Comparison of ENCODE assay signal across 2 cellular contexts in the genomic region with DNA sequence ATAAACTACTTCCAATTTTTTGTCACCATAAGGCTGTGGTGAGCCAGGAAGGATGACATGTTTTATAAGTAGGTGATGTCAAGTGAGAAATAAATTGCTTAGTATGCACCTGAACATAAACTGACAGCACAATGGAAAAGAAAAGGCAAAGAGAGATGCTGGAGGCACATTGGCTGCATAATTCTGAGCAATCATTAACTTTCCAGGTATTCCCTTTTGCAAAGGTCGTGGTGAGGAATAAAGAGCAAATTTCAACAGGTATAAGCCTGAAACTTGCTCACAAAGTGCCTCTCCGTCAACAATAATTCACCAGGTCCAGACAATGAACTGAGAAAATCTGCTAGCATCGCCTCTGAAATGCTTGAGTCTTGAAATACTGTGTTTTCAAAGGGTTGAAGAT.
TF ChIP-seq lines count a peak whose summit lies in the region.

No MANE protein-coding gene starts in this region.

TF ChIP-seq in GM23338, 12 proteins besides CTCF, POLR2A, EP300 and RAD21 (continued from another document):
- TF ChIP-seq, protein P1, sequence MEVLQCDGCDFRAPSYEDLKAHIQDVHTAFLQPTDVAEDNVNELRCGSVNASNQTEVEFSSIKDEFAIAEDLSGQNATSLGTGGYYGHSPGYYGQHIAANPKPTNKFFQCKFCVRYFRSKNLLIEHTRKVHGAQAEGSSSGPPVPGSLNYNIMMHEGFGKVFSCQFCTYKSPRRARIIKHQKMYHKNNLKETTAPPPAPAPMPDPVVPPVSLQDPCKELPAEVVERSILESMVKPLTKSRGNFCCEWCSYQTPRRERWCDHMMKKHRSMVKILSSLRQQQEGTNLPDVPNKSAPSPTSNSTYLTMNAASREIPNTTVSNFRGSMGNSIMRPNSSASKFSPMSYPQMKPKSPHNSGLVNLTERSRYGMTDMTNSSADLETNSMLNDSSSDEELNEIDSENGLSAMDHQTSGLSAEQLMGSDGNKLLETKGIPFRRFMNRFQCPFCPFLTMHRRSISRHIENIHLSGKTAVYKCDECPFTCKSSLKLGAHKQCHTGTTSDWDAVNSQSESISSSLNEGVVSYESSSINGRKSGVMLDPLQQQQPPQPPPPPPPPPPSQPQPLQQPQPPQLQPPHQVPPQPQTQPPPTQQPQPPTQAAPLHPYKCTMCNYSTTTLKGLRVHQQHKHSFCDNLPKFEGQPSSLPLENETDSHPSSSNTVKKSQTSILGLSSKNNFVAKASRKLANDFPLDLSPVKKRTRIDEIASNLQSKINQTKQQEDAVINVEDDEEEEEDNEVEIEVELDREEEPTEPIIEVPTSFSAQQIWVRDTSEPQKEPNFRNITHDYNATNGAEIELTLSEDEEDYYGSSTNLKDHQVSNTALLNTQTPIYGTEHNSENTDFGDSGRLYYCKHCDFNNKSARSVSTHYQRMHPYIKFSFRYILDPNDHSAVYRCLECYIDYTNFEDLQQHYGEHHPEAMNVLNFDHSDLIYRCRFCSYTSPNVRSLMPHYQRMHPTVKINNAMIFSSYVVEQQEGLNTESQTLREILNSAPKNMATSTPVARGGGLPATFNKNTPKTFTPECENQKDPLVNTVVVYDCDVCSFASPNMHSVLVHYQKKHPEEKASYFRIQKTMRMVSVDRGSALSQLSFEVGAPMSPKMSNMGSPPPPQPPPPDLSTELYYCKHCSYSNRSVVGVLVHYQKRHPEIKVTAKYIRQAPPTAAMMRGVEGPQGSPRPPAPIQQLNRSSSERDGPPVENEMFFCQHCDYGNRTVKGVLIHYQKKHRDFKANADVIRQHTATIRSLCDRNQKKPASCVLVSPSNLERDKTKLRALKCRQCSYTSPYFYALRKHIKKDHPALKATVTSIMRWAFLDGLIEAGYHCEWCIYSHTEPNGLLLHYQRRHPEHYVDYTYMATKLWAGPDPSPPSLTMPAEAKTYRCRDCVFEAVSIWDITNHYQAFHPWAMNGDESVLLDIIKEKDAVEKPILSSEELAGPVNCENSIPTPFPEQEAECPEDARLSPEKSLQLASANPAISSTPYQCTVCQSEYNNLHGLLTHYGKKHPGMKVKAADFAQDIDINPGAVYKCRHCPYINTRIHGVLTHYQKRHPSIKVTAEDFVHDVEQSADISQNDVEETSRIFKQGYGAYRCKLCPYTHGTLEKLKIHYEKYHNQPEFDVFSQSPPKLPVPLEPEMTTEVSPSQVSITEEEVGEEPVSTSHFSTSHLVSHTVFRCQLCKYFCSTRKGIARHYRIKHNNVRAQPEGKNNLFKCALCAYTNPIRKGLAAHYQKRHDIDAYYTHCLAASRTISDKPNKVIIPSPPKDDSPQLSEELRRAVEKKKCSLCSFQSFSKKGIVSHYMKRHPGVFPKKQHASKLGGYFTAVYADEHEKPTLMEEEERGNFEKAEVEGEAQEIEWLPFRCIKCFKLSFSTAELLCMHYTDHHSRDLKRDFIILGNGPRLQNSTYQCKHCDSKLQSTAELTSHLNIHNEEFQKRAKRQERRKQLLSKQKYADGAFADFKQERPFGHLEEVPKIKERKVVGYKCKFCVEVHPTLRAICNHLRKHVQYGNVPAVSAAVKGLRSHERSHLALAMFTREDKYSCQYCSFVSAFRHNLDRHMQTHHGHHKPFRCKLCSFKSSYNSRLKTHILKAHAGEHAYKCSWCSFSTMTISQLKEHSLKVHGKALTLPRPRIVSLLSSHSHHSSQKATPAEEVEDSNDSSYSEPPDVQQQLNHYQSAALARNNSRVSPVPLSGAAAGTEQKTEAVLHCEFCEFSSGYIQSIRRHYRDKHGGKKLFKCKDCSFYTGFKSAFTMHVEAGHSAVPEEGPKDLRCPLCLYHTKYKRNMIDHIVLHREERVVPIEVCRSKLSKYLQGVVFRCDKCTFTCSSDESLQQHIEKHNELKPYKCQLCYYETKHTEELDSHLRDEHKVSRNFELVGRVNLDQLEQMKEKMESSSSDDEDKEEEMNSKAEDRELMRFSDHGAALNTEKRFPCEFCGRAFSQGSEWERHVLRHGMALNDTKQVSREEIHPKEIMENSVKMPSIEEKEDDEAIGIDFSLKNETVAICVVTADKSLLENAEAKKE (CRISPR knock-in tag; IDR thresholded peaks at IDR 0.05), result no peak
- TF ChIP-seq EZH2 (IDR thresholded peaks at IDR 0.05; ENCODE audit: low read depth, unreplicated experiment) (no peak), ZNF331 (CRISPR knock-in tag; IDR thresholded peaks at IDR 0.05; ENCODE audit: low read depth) (no peak), NANOG (IDR thresholded peaks at IDR 0.05; ENCODE audit: borderline replicate concordance) (no peak), EZH2phosphoT487 (IDR thresholded peaks at IDR 0.05; ENCODE audit: unreplicated experiment) (no peak), POLR2AphosphoS5 (IDR thresholded peaks at IDR 0.05; ENCODE audit: low read depth) (no peak), ZNF114 (CRISPR knock-in tag; IDR thresholded peaks at IDR 0.05) (no peak), STAT1 (IDR thresholded peaks at IDR 0.05; ENCODE audit: unreplicated experiment) (no peak)
- TF ChIP-seq, protein P2, sequence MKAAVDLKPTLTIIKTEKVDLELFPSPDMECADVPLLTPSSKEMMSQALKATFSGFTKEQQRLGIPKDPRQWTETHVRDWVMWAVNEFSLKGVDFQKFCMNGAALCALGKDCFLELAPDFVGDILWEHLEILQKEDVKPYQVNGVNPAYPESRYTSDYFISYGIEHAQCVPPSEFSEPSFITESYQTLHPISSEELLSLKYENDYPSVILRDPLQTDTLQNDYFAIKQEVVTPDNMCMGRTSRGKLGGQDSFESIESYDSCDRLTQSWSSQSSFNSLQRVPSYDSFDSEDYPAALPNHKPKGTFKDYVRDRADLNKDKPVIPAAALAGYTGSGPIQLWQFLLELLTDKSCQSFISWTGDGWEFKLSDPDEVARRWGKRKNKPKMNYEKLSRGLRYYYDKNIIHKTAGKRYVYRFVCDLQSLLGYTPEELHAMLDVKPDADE (IDR thresholded peaks at IDR 0.05), result no peak
- TF ChIP-seq, protein P3, sequence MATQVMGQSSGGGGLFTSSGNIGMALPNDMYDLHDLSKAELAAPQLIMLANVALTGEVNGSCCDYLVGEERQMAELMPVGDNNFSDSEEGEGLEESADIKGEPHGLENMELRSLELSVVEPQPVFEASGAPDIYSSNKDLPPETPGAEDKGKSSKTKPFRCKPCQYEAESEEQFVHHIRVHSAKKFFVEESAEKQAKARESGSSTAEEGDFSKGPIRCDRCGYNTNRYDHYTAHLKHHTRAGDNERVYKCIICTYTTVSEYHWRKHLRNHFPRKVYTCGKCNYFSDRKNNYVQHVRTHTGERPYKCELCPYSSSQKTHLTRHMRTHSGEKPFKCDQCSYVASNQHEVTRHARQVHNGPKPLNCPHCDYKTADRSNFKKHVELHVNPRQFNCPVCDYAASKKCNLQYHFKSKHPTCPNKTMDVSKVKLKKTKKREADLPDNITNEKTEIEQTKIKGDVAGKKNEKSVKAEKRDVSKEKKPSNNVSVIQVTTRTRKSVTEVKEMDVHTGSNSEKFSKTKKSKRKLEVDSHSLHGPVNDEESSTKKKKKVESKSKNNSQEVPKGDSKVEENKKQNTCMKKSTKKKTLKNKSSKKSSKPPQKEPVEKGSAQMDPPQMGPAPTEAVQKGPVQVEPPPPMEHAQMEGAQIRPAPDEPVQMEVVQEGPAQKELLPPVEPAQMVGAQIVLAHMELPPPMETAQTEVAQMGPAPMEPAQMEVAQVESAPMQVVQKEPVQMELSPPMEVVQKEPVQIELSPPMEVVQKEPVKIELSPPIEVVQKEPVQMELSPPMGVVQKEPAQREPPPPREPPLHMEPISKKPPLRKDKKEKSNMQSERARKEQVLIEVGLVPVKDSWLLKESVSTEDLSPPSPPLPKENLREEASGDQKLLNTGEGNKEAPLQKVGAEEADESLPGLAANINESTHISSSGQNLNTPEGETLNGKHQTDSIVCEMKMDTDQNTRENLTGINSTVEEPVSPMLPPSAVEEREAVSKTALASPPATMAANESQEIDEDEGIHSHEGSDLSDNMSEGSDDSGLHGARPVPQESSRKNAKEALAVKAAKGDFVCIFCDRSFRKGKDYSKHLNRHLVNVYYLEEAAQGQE (IDR thresholded peaks at IDR 0.05; ENCODE audit: unreplicated experiment), result no peak

TF ChIP-seq in WTC11, 78 proteins besides CTCF, POLR2A, EP300 and RAD21 (continued from another document):
- TF ChIP-seq, protein P4, sequence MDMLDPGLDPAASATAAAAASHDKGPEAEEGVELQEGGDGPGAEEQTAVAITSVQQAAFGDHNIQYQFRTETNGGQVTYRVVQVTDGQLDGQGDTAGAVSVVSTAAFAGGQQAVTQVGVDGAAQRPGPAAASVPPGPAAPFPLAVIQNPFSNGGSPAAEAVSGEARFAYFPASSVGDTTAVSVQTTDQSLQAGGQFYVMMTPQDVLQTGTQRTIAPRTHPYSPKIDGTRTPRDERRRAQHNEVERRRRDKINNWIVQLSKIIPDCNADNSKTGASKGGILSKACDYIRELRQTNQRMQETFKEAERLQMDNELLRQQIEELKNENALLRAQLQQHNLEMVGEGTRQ (CRISPR knock-in tag; IDR thresholded peaks at IDR 0.05), result no peak
- TF ChIP-seq, protein P5, sequence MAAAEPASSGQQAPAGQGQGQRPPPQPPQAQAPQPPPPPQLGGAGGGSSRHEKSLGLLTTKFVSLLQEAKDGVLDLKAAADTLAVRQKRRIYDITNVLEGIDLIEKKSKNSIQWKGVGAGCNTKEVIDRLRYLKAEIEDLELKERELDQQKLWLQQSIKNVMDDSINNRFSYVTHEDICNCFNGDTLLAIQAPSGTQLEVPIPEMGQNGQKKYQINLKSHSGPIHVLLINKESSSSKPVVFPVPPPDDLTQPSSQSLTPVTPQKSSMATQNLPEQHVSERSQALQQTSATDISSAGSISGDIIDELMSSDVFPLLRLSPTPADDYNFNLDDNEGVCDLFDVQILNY (CRISPR knock-in tag; IDR thresholded peaks at IDR 0.05), result no peak
